9 cellular contexts compared by ENCODE assay signal in genomic region chr1:229058111-229058551, GRCh38.
DNase-seq lines count a peak whose midpoint lies in the region; ATAC-seq and TF ChIP-seq lines count a peak whose summit lies in the region.
"Had no signal": no experiment of that assay in that cellular context is flagged by ENCODE, and none has a peak within 500 bp of the region (broad histone marks: within the 10 kb centered on the region; RNA-seq: fewer than 3 reads in every experiment).

No MANE protein-coding gene starts in this region.

- peaks cover 13% of the 10 kb centered on the region for H3K27me3 Mint-ChIP-seq in activated CD8-positive, alpha-beta T cell treated with anti-CD3 and anti-CD28 coated beads, Interleukin-2, amount 10 ng/mL, durations not matched to agents 7 days and 5 days (ENCODE audit: low read depth)

- H3K27ac Mint-ChIP-seq in activated CD8-positive, alpha-beta T cell treated with anti-CD3 and anti-CD28 coated beads, Interleukin-2, amount 10 ng/mL, durations not matched to agents 7 days and 5 days: peak overlapping the region; percentile 58

- H3K4me1 Mint-ChIP-seq in activated CD8-positive, alpha-beta T cell treated with anti-CD3 and anti-CD28 coated beads, Interleukin-2, amount 10 ng/mL, durations not matched to agents 7 days and 5 days (ENCODE audit: low read depth): peaks cover 36% of the 10 kb centered on the region

- H3K27ac ChIP-seq in lower lobe of right lung (peak overlapping the region; percentile 54), thymus (ENCODE audit: low read depth) (peak overlapping the region; percentile 46), A673 (ENCODE audit: low read depth, low read length, poor library complexity, severe bottlenecking) (no peak overlapping the region)

- no peak overlapping the region for H3K4me3 ChIP-seq in lower lobe of right lung
- no peak overlapping the region for H3K4me3 ChIP-seq in thymus (ENCODE audit: low read length)
- no peak overlapping the region for H3K4me3 ChIP-seq in A673 (ENCODE audit: low read depth, low read length, poor library complexity, severe bottlenecking)
- H3K4me3 ChIP-seq: smooth muscle cell had no signal

- H3K4me1 ChIP-seq in lower lobe of right lung (peaks cover 25% of the 10 kb centered on the region), thymus (ENCODE audit: control insufficient read depth, insufficient read depth, low read length) (peaks cover 15% of the 10 kb centered on the region), A673 (ENCODE audit: insufficient read depth, low read length, poor library complexity, severe bottlenecking) (no peaks in the 10 kb centered on the region)

- H3K9me3 ChIP-seq in lower lobe of right lung (no peaks in the 10 kb centered on the region), thymus (ENCODE audit: control insufficient read depth) (no peaks in the 10 kb centered on the region), A673 (ENCODE audit: low read depth, low read length, poor library complexity, severe bottlenecking) (no peaks in the 10 kb centered on the region)

- no TSS peak for BruUV-seq in A673 (replicated peaks; lab: Mats Ljungman, UMichigan)

- no peaks in the 10 kb centered on the region for H3K9me3 Mint-ChIP-seq in activated CD8-positive, alpha-beta T cell treated with anti-CD3 and anti-CD28 coated beads, Interleukin-2, amount 10 ng/mL, durations not matched to agents 7 days and 5 days (ENCODE audit: insufficient read depth)

- DNase-seq in activated CD8-positive, alpha-beta memory T cell treated with anti-CD3 and anti-CD28 coated beads, Interleukin-2, amount 50 U/mL, for 4 hours: peak; percentile 25
- DNase-seq in activated CD8-positive, alpha-beta memory T cell treated with anti-CD3 and anti-CD28 coated beads, Interleukin-2, amount 50 U/mL, for 48 hours: no peak
- peak; percentile 48 for DNase-seq in activated CD8-positive, alpha-beta T cell treated with anti-CD3 and anti-CD28 coated beads, Interleukin-2, amount 10 ng/mL, durations not matched to agents 7 days and 5 days
- peak; percentile 61 for DNase-seq in lower lobe of right lung
- no peak for DNase-seq in A673 (ENCODE audit: low spot score)
- DNase-seq in glomerular visceral epithelial cell (ENCODE audit: extremely low spot score): no peak
- DNase-seq in SW480 (ENCODE audit: low spot score): no peak

- no peak for TF ChIP-seq CTCF in lower lobe of right lung (IDR thresholded peaks at IDR 0.05)
- TF ChIP-seq CTCF in A673 (conservative IDR thresholded peaks at IDR 0.05; ENCODE audit: low read depth, low read length): no peak

- 8% methylated on average over 11 of the region's 11 CpGs for WGBS in thymus

- CTCF ChIA-PET in activated CD8-positive, alpha-beta T cell treated with anti-CD3 and anti-CD28 coated beads, Interleukin-2, amount 10 ng/mL, durations not matched to agents 7 days and 5 days (lab: Charles Lee): interaction anchor here (1.0 to 1.1 kb wide), 2 partner anchors 141 to 169 kb away, joined by 3 read pairs; no protein-coding TSS in a partner anchor
- CTCF ChIA-PET in A673 (lab: Charles Lee): no interaction called here

- intact Hi-C loops in lower lobe of right lung (cut with DNase I) (no loop called here), A673 (cut with micrococcal nuclease; ENCODE audit: unreplicated experiment) (no loop called here)

- H3K36me3 ChIP-seq in lower lobe of right lung: no peaks in the 10 kb centered on the region
- H3K36me3 ChIP-seq in thymus (ENCODE audit: control insufficient read depth, insufficient read depth): no peaks in the 10 kb centered on the region
- H3K36me3 ChIP-seq in A673 (ENCODE audit: insufficient read depth, low read length, poor library complexity, severe bottlenecking): no peaks in the 10 kb centered on the region

- ATAC-seq in activated CD8-positive, alpha-beta T cell treated with anti-CD3 and anti-CD28 coated beads, Interleukin-2, amount 10 ng/mL, durations not matched to agents 7 days and 5 days: peak; percentile 76
- peak; percentile 53 to 66 for ATAC-seq in lower lobe of right lung

- H3K27me3 ChIP-seq in lower lobe of right lung (ENCODE audit: low read depth) (no peaks in the 10 kb centered on the region), thymus (ENCODE audit: control insufficient read depth, insufficient read depth) (no peaks in the 10 kb centered on the region), A673 (replicated peaks; ENCODE audit: insufficient read depth, low read depth, low read length, poor library complexity) (peaks cover 3% of the 10 kb centered on the region)

- POLR2A ChIA-PET in activated CD8-positive, alpha-beta T cell treated with anti-CD3 and anti-CD28 coated beads, Interleukin-2, amount 10 ng/mL, durations not matched to agents 7 days and 5 days (lab: Charles Lee): no interaction called here
- POLR2A ChIA-PET in A673 (lab: Charles Lee; ENCODE audit: low non-redundant PET): no interaction called here

- H3K36me3 Mint-ChIP-seq in activated CD8-positive, alpha-beta T cell treated with anti-CD3 and anti-CD28 coated beads, Interleukin-2, amount 10 ng/mL, durations not matched to agents 7 days and 5 days (ENCODE audit: low read depth): no peaks in the 10 kb centered on the region

- no peak overlapping the region for H3K4me3 Mint-ChIP-seq in activated CD8-positive, alpha-beta T cell treated with anti-CD3 and anti-CD28 coated beads, Interleukin-2, amount 10 ng/mL, durations not matched to agents 7 days and 5 days

Comparison
In these comparisons a context has a peak if more than half of its experiments do, and no peak if none do; other contexts are left out.
1. DNase-seq: peak in activated CD8-positive, alpha-beta memory T cell treated with anti-CD3 and anti-CD28 coated beads, Interleukin-2, amount 50 U/mL, for 4 hours (single experiment), activated CD8-positive, alpha-beta T cell treated with anti-CD3 and anti-CD28 coated beads, Interleukin-2, amount 10 ng/mL, durations not matched to agents 7 days and 5 days (single experiment) and lower lobe of right lung (single experiment); none in activated CD8-positive, alpha-beta memory T cell treated with anti-CD3 and anti-CD28 coated beads, Interleukin-2, amount 50 U/mL, for 48 hours (single experiment), A673 (single experiment), glomerular visceral epithelial cell (single experiment) and SW480 (single experiment).